In the genomic region with DNA sequence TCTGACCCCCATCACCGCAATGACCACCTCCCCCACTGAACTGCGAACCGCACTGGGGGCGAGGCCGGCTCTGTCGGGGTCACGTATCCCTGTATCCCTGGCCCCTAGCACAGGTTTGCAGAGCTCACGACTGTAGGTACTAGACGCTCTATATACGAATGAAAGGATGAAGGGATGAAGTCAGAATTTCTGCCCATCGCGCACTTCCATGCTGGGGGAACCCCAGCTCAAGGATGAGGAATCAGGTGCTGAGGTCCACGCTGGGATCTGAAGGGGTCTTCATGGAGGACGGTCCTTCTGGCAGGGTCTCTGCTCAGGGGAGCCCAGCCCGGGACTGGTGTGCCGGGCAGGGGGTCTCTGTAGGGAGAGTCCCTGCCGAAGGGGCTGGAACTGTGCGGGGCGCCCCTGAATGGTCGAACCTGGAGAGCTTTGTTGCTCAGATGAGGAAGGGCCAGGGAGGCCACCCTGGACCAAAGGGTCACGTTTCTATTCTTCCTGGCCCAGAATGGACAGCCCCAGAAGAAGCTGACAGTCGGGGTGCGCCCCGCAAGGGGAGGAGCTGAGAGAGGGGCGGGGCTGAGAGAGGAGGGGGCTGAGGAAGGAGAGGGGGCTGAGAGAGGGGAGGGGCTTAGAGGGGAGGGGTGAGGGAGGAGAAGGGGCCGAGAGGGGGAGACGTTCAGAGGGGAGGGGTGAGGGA, we compare ENCODE assay signal across 10 cellular contexts. TPM values are rescaled to one million over a fixed set of nuclear protein-coding genes. Genes with fewer than 3 reads are reported as not detected.
A peak's percentile ranks its signal among the peaks of the same experiment; 100 is the strongest.
DNase-seq lines count a peak whose midpoint lies in the region; ATAC-seq lines count a peak whose summit lies in the region.
"Had no signal": no experiment of that assay in that cellular context is flagged by ENCODE, and none has a peak within 500 bp of the region (broad histone marks: within the 10 kb centered on the region; RNA-seq: fewer than 3 reads in every experiment).

No MANE protein-coding gene starts in this region.

- H3K27ac ChIP-seq in HUES64 (ENCODE audit: low read depth, low read length) = no peak overlapping the region
- no peak overlapping the region for H3K27ac ChIP-seq in naive thymus-derived CD4-positive, alpha-beta T cell (ENCODE audit: low read depth, low read length)
- H3K27ac ChIP-seq: foreskin keratinocyte had no signal

- no peaks in the 10 kb centered on the region for H3K9me3 ChIP-seq in HUES64 (ENCODE audit: insufficient read depth, low read depth, low read length)
- H3K9me3 ChIP-seq in naive thymus-derived CD4-positive, alpha-beta T cell (ENCODE audit: control insufficient read depth in 2 of 3, low read length in 3 of 3) = no peaks in the 10 kb centered on the region

- CTCF ChIA-PET in naive thymus-derived CD4-positive, alpha-beta T cell (lab: Charles Lee) = interaction anchor here (2.0 kb wide), 1 partner anchor 39 kb away, joined by 4 read pairs; no protein-coding TSS in a partner anchor

- no peak overlapping the region for H3K9ac ChIP-seq in HUES64 (ENCODE audit: low read depth, low read length)

- no peaks in the 10 kb centered on the region for H3K9me3 Mint-ChIP-seq in activated naive CD8-positive, alpha-beta T cell treated with anti-CD3 and anti-CD28 coated beads, Interleukin-2, amount 10 ng/mL, durations not matched to agents 7 days and 5 days
- peaks cover 0 to 2% (median 0%) of the 10 kb centered on the region in 11 donors for H3K9me3 Mint-ChIP-seq in naive thymus-derived CD4-positive, alpha-beta T cell

- peak overlapping the region; percentile 56 for H3K4me3 ChIP-seq in HUES64 (ENCODE audit: low read length)
- no peak overlapping the region for H3K4me3 ChIP-seq in naive thymus-derived CD4-positive, alpha-beta T cell (ENCODE audit: low read length)

- POLR2A ChIA-PET in activated naive CD8-positive, alpha-beta T cell treated with anti-CD3 and anti-CD28 coated beads, Interleukin-2, amount 10 ng/mL, durations not matched to agents 7 days and 5 days (lab: Charles Lee) = no interaction called here
- POLR2A ChIA-PET in naive thymus-derived CD4-positive, alpha-beta T cell (lab: Charles Lee) = no interaction called here

- H3K27me3 Mint-ChIP-seq in activated naive CD8-positive, alpha-beta T cell treated with anti-CD3 and anti-CD28 coated beads, Interleukin-2, amount 10 ng/mL, durations not matched to agents 7 days and 5 days = peaks cover 43% of the 10 kb centered on the region
- peaks cover 23 to 58% (median 31%) of the 10 kb centered on the region in 5 donors for H3K27me3 Mint-ChIP-seq in naive thymus-derived CD4-positive, alpha-beta T cell

- 24% methylated on average over 27 of the region's 27 CpGs for WGBS in HUES64

- intact Hi-C loops in naive thymus-derived CD4-positive, alpha-beta T cell (cut with micrococcal nuclease) = no loop called here

- DNase-seq in DMS53 (lab: John Stamatoyannopoulos, UW) (peak; percentile 29), DMS53 treated with DMSO at 0.1 percent for 48 hours (lab: John Stamatoyannopoulos, UW; ENCODE audit: unreplicated experiment) (no peak), ureter (ENCODE audit: low spot score) (no peak)
- DNase-seq in activated naive CD8-positive, alpha-beta T cell treated with anti-CD3 and anti-CD28 coated beads, Interleukin-2, amount 10 ng/mL, durations not matched to agents 7 days and 5 days = no peak
- DNase-seq in naive thymus-derived CD4-positive, alpha-beta T cell = peak in 2 of 9 donors; percentile 14 to 22
- no peak for DNase-seq in NK-92 treated with Interleukin-12 subunit alpha and Interleukin-12 subunit beta, amount 100 ng/mL, for 24 hours (lab: John Stamatoyannopoulos, UW)
- DNase-seq: foreskin keratinocyte, posterior cingulate gyrus had no signal

- peaks cover 2% of the 10 kb centered on the region for H3K4me1 Mint-ChIP-seq in activated naive CD8-positive, alpha-beta T cell treated with anti-CD3 and anti-CD28 coated beads, Interleukin-2, amount 10 ng/mL, durations not matched to agents 7 days and 5 days
- peaks cover 5 to 18% (median 13%) of the 10 kb centered on the region in 7 donors for H3K4me1 Mint-ChIP-seq in naive thymus-derived CD4-positive, alpha-beta T cell

- no peak overlapping the region for H3K27ac Mint-ChIP-seq in activated naive CD8-positive, alpha-beta T cell treated with anti-CD3 and anti-CD28 coated beads, Interleukin-2, amount 10 ng/mL, durations not matched to agents 7 days and 5 days
- peak overlapping the region in 1 of 9 donors; percentile 48 for H3K27ac Mint-ChIP-seq in naive thymus-derived CD4-positive, alpha-beta T cell

- ATAC-seq in activated naive CD8-positive, alpha-beta T cell treated with anti-CD3 and anti-CD28 coated beads, Interleukin-2, amount 10 ng/mL, durations not matched to agents 7 days and 5 days (ENCODE audit: low read depth) = no peak
- peak; percentile 43 for ATAC-seq in naive thymus-derived CD4-positive, alpha-beta T cell
- ATAC-seq in GM18519 (IDR thresholded peaks at IDR 0.05; ENCODE audit: low FRiP score, unreplicated experiment) = no peak

- H3K36me3 ChIP-seq in HUES64 (ENCODE audit: insufficient read depth, low read length) = no peaks in the 10 kb centered on the region
- no peaks in the 10 kb centered on the region for H3K36me3 ChIP-seq in naive thymus-derived CD4-positive, alpha-beta T cell (ENCODE audit: control insufficient read depth in 2 of 3, insufficient read depth in 3 of 3, low read length in 3 of 3)

- H3K27me3 ChIP-seq in HUES64 (ENCODE audit: insufficient read depth, low read length) = peaks cover 27% of the 10 kb centered on the region
- peaks cover 3 to 12% of the 10 kb centered on the region in 2 donors for H3K27me3 ChIP-seq in naive thymus-derived CD4-positive, alpha-beta T cell (ENCODE audit: control insufficient read depth in 2 of 2, insufficient read depth in 2 of 2, low read length in 2 of 2)

- no peaks in the 10 kb centered on the region for H3K4me1 ChIP-seq in HUES64 (ENCODE audit: insufficient read depth, low read length)
- H3K4me1 ChIP-seq in naive thymus-derived CD4-positive, alpha-beta T cell (ENCODE audit: control insufficient read depth in 2 of 2, insufficient read depth in 2 of 2, low read length in 2 of 2) = no peaks in the 10 kb centered on the region

- H3K4me3 Mint-ChIP-seq in activated naive CD8-positive, alpha-beta T cell treated with anti-CD3 and anti-CD28 coated beads, Interleukin-2, amount 10 ng/mL, durations not matched to agents 7 days and 5 days = peak overlapping the region; percentile 25
- peak overlapping the region; percentile 39 to 78 (median 58) for H3K4me3 Mint-ChIP-seq in naive thymus-derived CD4-positive, alpha-beta T cell

- H3K36me3 Mint-ChIP-seq in activated naive CD8-positive, alpha-beta T cell treated with anti-CD3 and anti-CD28 coated beads, Interleukin-2, amount 10 ng/mL, durations not matched to agents 7 days and 5 days = no peaks in the 10 kb centered on the region
- H3K36me3 Mint-ChIP-seq in naive thymus-derived CD4-positive, alpha-beta T cell = no peaks in the 10 kb centered on the region

RNA-seq across cellular contexts. Expression of a gene that starts 37.9 kb away (rescaled TPM):
- polyA plus RNA-seq in HUES64 (2013, experiment 1 of 2) = 15.5 TPM
- 20.2 TPM for polyA plus RNA-seq in HUES64 (2013, experiment 2 of 2)
- 1 to 10 TPM in 1 of 2 experiments, under 1 TPM in 1; 1.00 to 1.3 TPM for total RNA-seq in activated naive CD8-positive, alpha-beta T cell treated with anti-CD3 and anti-CD28 coated beads, Interleukin-2, amount 10 ng/mL, durations not matched to agents 7 days and 5 days
- total RNA-seq in naive thymus-derived CD4-positive, alpha-beta T cell = 1 to 10 TPM in 3 of 5 experiments, under 1 TPM in 2; 0.22 to 2.4 (median 2.1) TPM
- not detected for polyA plus RNA-seq in naive thymus-derived CD4-positive, alpha-beta T cell
- total RNA-seq in ureter = 12.3 TPM

RNA-seq across cellular contexts. Expression of a gene that starts 41.9 kb away (rescaled TPM):
- polyA plus RNA-seq in HUES64 (2013, experiment 1 of 2) = 3.4 TPM
- 5.5 TPM for polyA plus RNA-seq in HUES64 (2013, experiment 2 of 2)
- 10 to 100 TPM; 18.9 to 19.5 TPM for total RNA-seq in activated naive CD8-positive, alpha-beta T cell treated with anti-CD3 and anti-CD28 coated beads, Interleukin-2, amount 10 ng/mL, durations not matched to agents 7 days and 5 days
- total RNA-seq in naive thymus-derived CD4-positive, alpha-beta T cell = 10 to 100 TPM; 11.2 to 22.4 (median 20.6) TPM
- 10 to 100 TPM in 1 of 2 donors, 1 to 10 TPM in 1; 8.0 to 20.5 TPM for polyA plus RNA-seq in naive thymus-derived CD4-positive, alpha-beta T cell
- total RNA-seq in ureter = 3.9 TPM

RNA-seq across cellular contexts. Expression of a gene that starts 57.6 kb away (rescaled TPM):
- 0.25 TPM for polyA plus RNA-seq in HUES64 (2013, experiment 1 of 2)
- 0.32 TPM for polyA plus RNA-seq in HUES64 (2013, experiment 2 of 2)
- not detected for total RNA-seq in activated naive CD8-positive, alpha-beta T cell treated with anti-CD3 and anti-CD28 coated beads, Interleukin-2, amount 10 ng/mL, durations not matched to agents 7 days and 5 days
- total RNA-seq in naive thymus-derived CD4-positive, alpha-beta T cell = 1 to 10 TPM in 1 of 5 experiments, under 1 TPM in 2, not detected in 2; 0.34 to 1.6 (median 0.66) TPM
- under 1 TPM in 1 of 2 donors, not detected in 1; 0.06 TPM for polyA plus RNA-seq in naive thymus-derived CD4-positive, alpha-beta T cell
- total RNA-seq in ureter = 19.4 TPM
